20 cellular contexts compared by ENCODE assay signal in the genomic region with DNA sequence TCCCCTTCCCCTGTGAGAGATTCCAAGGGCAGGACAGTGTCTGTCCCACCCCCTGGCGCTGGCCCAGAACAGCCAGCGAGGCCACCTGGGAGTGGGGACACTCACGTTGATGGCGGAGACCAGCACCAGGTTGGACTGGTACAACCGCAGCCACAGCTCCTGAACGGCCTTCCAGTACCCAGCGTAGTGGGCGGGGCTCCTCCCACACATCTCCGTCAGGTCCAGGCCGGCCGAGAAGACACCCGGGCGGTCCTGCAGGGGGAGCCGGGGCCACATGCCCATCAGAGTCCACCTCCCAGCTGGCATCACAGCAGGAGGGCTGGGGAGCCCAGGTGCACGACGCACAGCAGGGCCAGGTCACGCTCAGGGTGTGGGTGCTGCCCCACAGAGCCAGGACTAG. TPM values are rescaled to one million over a fixed set of nuclear protein-coding genes. Genes with fewer than 3 reads are reported as not detected.
DNase-seq lines count a peak whose midpoint lies in the region; ATAC-seq, FAIRE-seq and TF ChIP-seq lines count a peak whose summit lies in the region.
"Had no signal": no experiment of that assay in that cellular context is flagged by ENCODE, and none has a peak within 500 bp of the region (broad histone marks: within the 10 kb centered on the region; RNA-seq: fewer than 3 reads in every experiment).

No MANE protein-coding gene starts in this region.

- peak; percentile 11; the same call in 1 of the 3 replicates for ATAC-seq in DND-41 (ENCODE audit: insufficient read depth, low read depth)
- ATAC-seq in SK-N-SH treated with all-trans-retinoic acid at 6 μM for 48 hours, result peak; percentile 22
- ATAC-seq in HG02798 (IDR thresholded peaks at IDR 0.05; ENCODE audit: poor library complexity, unreplicated experiment), result no peak
- ATAC-seq in HG03039 (IDR thresholded peaks at IDR 0.05; ENCODE audit: unreplicated experiment), result no peak
- ATAC-seq: activated T-helper 17 cell treated with anti-CD3 and anti-CD28 coated beads, Interleukin-2, amount 50 U/mL, for 72 hours had no signal

- CTCF ChIA-PET in activated CD4-positive, alpha-beta memory T cell treated with anti-CD3 and anti-CD28 coated beads for 36 hours (lab: Charles Lee), result no interaction called here

- peaks cover 13% of the 10 kb centered on the region for H4K20me1 ChIP-seq in DND-41 (ENCODE audit: insufficient read depth, low read length)

- no peak for FAIRE-seq in kidney (lab: Jason Lieb, UNC)

- intact Hi-C loops in kidney (cut with DNase I), result no loop called here
- intact Hi-C loops in activated CD4-positive, alpha-beta memory T cell treated with anti-CD3 and anti-CD28 coated beads for 36 hours (cut with micrococcal nuclease), result no loop called here

- H3K4me1 Mint-ChIP-seq in activated CD4-positive, alpha-beta memory T cell treated with anti-CD3 and anti-CD28 coated beads for 36 hours (ENCODE audit: low read depth), result no peaks in the 10 kb centered on the region
- H3K4me1 Mint-ChIP-seq: activated CD4-positive, alpha-beta T cell treated with anti-CD3 and anti-CD28 coated beads, Interleukin-2, amount 10 ng/mL, durations not matched to agents 24 days and 14 days; activated T-helper 17 cell treated with anti-CD3 and anti-CD28 coated beads, Interleukin-2, amount 50 U/mL, for 72 hours had no signal

- H3K4me3 ChIP-seq in BE2C (ENCODE audit: low read depth, low read length) (no peak overlapping the region), DND-41 (ENCODE audit: low read depth in 1 of 2, low read length in 2 of 2) (no peak overlapping the region), kidney (ENCODE audit: low read length in 2 of 2) (no peak overlapping the region)
- H3K4me3 ChIP-seq: colonic mucosa had no signal

- no peak overlapping the region for H3K27ac Mint-ChIP-seq in activated CD4-positive, alpha-beta memory T cell treated with anti-CD3 and anti-CD28 coated beads for 36 hours
- H3K27ac Mint-ChIP-seq: activated CD4-positive, alpha-beta T cell treated with anti-CD3 and anti-CD28 coated beads, Interleukin-2, amount 10 ng/mL, durations not matched to agents 24 days and 14 days; activated T-helper 17 cell treated with anti-CD3 and anti-CD28 coated beads, Interleukin-2, amount 50 U/mL, for 72 hours had no signal

- no peaks in the 10 kb centered on the region for H3K27me3 Mint-ChIP-seq in activated CD4-positive, alpha-beta memory T cell treated with anti-CD3 and anti-CD28 coated beads for 36 hours
- H3K27me3 Mint-ChIP-seq: activated CD4-positive, alpha-beta T cell treated with anti-CD3 and anti-CD28 coated beads, Interleukin-2, amount 10 ng/mL, durations not matched to agents 24 days and 14 days; activated T-helper 17 cell treated with anti-CD3 and anti-CD28 coated beads, Interleukin-2, amount 50 U/mL, for 72 hours had no signal

- no peak overlapping the region for H3K4me3 Mint-ChIP-seq in activated CD4-positive, alpha-beta memory T cell treated with anti-CD3 and anti-CD28 coated beads for 36 hours
- H3K4me3 Mint-ChIP-seq: activated CD4-positive, alpha-beta T cell treated with anti-CD3 and anti-CD28 coated beads, Interleukin-2, amount 10 ng/mL, durations not matched to agents 24 days and 14 days; activated T-helper 17 cell treated with anti-CD3 and anti-CD28 coated beads, Interleukin-2, amount 50 U/mL, for 72 hours had no signal

- TF ChIP-seq CTCF in BE2C (IDR thresholded peaks at IDR 0.05; ENCODE audit: low read depth, low read length) (0 out of 2 replicates have a peak, but pooled peaks have one; percentile 5), DND-41 (IDR thresholded peaks at IDR 0.05; ENCODE audit: borderline replicate concordance, extremely low read depth, low read length, poor library complexity, severe bottlenecking) (no peak), kidney (IDR thresholded peaks at IDR 0.05; ENCODE audit: borderline replicate concordance, extremely low read depth, insufficient read depth) (no peak)

- H3K36me3 ChIP-seq in BE2C (peaks cover 60% of the 10 kb centered on the region), DND-41 (ENCODE audit: insufficient read depth, low read length) (peaks cover 69% of the 10 kb centered on the region), kidney (ENCODE audit: control insufficient read depth in 1 of 2, insufficient read depth in 2 of 2, low read length in 2 of 2) (peaks cover 15 to 40% of the 10 kb centered on the region in 2 donors)

- H2AFZ ChIP-seq in DND-41 (ENCODE audit: low read depth, low read length), result no peak overlapping the region

- H3K4me1 ChIP-seq in BE2C, result no peaks in the 10 kb centered on the region
- H3K4me1 ChIP-seq in DND-41 (ENCODE audit: insufficient read depth, low read length), result no peaks in the 10 kb centered on the region
- H3K4me1 ChIP-seq in kidney (ENCODE audit: control insufficient read depth in 1 of 2, insufficient read depth in 1 of 2, low read depth in 1 of 2, low read length in 2 of 2), result no peaks in the 10 kb centered on the region
- H3K4me1 ChIP-seq: Caco-2, colonic mucosa had no signal

- H3K9me3 ChIP-seq in BE2C, result no peaks in the 10 kb centered on the region
- no peaks in the 10 kb centered on the region for H3K9me3 ChIP-seq in DND-41 (ENCODE audit: insufficient read depth, low read length, severe bottlenecking)
- no peaks in the 10 kb centered on the region for H3K9me3 ChIP-seq in kidney (ENCODE audit: control insufficient read depth in 1 of 2, low read length in 2 of 2)
- H3K9me3 ChIP-seq: Caco-2, colonic mucosa had no signal

- peaks cover 3% of the 10 kb centered on the region for H3K36me3 Mint-ChIP-seq in activated CD4-positive, alpha-beta memory T cell treated with anti-CD3 and anti-CD28 coated beads for 36 hours

- peak; percentile 56 for DNase-seq in BE2C
- no peak for DNase-seq in DND-41
- DNase-seq in kidney, result peak; percentile 70
- no peak for DNase-seq in inferior parietal cortex (ENCODE audit: extremely low spot score)
- DNase-seq in activated CD4-positive, alpha-beta memory T cell treated with anti-CD3 and anti-CD28 coated beads for 36 hours, result no peak
- DNase-seq: activated CD4-positive, alpha-beta T cell treated with anti-CD3 and anti-CD28 coated beads, Interleukin-2, amount 10 ng/mL, durations not matched to agents 24 days and 14 days; Caco-2; colonic mucosa; GDM1; glutamatergic neuron; NCI-H1105 treated with DMSO at 0.1 percent for 48 hours; NCI-H2107; NCI-H526; nucleus accumbens; SHP77 treated with DMSO at 0.1 percent for 48 hours; T-helper 1 cell had no signal

- POLR2A ChIA-PET in activated CD4-positive, alpha-beta memory T cell treated with anti-CD3 and anti-CD28 coated beads for 36 hours (lab: Charles Lee), result no interaction called here

- H3K79me2 ChIP-seq in DND-41 (ENCODE audit: insufficient read depth, low read length), result no peaks in the 10 kb centered on the region

- H3K27me3 ChIP-seq in BE2C (no peaks in the 10 kb centered on the region), DND-41 (ENCODE audit: insufficient read depth, low read length, poor library complexity) (no peaks in the 10 kb centered on the region)
- H3K27me3 ChIP-seq: colonic mucosa had no signal

- no peak overlapping the region for H3K27ac ChIP-seq in DND-41 (ENCODE audit: low read length)
- H3K27ac ChIP-seq in kidney (ENCODE audit: low read depth in 2 of 2, low read length in 2 of 2), result no peak overlapping the region
- H3K27ac ChIP-seq: colonic mucosa had no signal

- H3K9ac ChIP-seq in DND-41 (ENCODE audit: low read depth, low read length) (no peak overlapping the region), kidney (ENCODE audit: low read length in 2 of 2) (no peak overlapping the region)

- no peaks in the 10 kb centered on the region for H3K9me3 Mint-ChIP-seq in activated CD4-positive, alpha-beta memory T cell treated with anti-CD3 and anti-CD28 coated beads for 36 hours
- H3K9me3 Mint-ChIP-seq: activated CD4-positive, alpha-beta T cell treated with anti-CD3 and anti-CD28 coated beads, Interleukin-2, amount 10 ng/mL, durations not matched to agents 24 days and 14 days; activated T-helper 17 cell treated with anti-CD3 and anti-CD28 coated beads, Interleukin-2, amount 50 U/mL, for 72 hours had no signal

- no peak overlapping the region for H3K4me2 ChIP-seq in DND-41 (ENCODE audit: insufficient read depth, low read length)

TF ChIP-seq in SK-N-SH treated with all-trans-retinoic acid at 6 μM for 48 hours, 23 proteins besides CTCF, POLR2A, EP300 and RAD21 (continues in another document):
- no peak for TF ChIP-seq TCF4 (CRISPR knock-in tag; IDR thresholded peaks at IDR 0.05; ENCODE audit: borderline replicate concordance)
- TF ChIP-seq ZC3H10 (CRISPR knock-in tag; IDR thresholded peaks at IDR 0.05), result no peak
- TF ChIP-seq SNAI2 (CRISPR knock-in tag; IDR thresholded peaks at IDR 0.05), result no peak

RNA-seq across cellular contexts. Expression of a gene that starts 7.1 kb away (rescaled TPM):
- 89.8 TPM for polyA plus RNA-seq in BE2C (2012; ENCODE audit: insufficient read depth, insufficient read length, low read depth)
- total RNA-seq in kidney, result 98.1 TPM
- polyA plus RNA-seq in kidney (ENCODE audit: insufficient read depth, low read depth, low replicate concordance), result 233 TPM
- total RNA-seq in activated CD4-positive, alpha-beta memory T cell treated with anti-CD3 and anti-CD28 coated beads for 36 hours, result 10 to 100 TPM; 50.7 to 52.5 TPM

RNA-seq across cellular contexts. Expression of a gene that starts 8.1 kb away (rescaled TPM):
- polyA plus RNA-seq in BE2C (2012; ENCODE audit: insufficient read depth, insufficient read length, low read depth), result 16.2 TPM
- 0.88 TPM for total RNA-seq in kidney
- 0.88 TPM for polyA plus RNA-seq in kidney (ENCODE audit: insufficient read depth, low read depth, low replicate concordance)
- total RNA-seq in activated CD4-positive, alpha-beta memory T cell treated with anti-CD3 and anti-CD28 coated beads for 36 hours, result under 1 TPM; 0.63 to 0.67 TPM

RNA-seq across cellular contexts. Expression of a gene that starts 20.9 kb away (rescaled TPM):
- 160 TPM for polyA plus RNA-seq in BE2C (2012; ENCODE audit: insufficient read depth, insufficient read length, low read depth)
- total RNA-seq in kidney, result 26.0 TPM
- polyA plus RNA-seq in kidney (ENCODE audit: insufficient read depth, low read depth, low replicate concordance), result 13.6 TPM
- 10 to 100 TPM; 19.3 to 19.6 TPM for total RNA-seq in activated CD4-positive, alpha-beta memory T cell treated with anti-CD3 and anti-CD28 coated beads for 36 hours

RNA-seq across cellular contexts. Expression of a gene that starts 23.6 kb away (rescaled TPM):
- 443 TPM for polyA plus RNA-seq in BE2C (2012; ENCODE audit: insufficient read depth, insufficient read length, low read depth)
- total RNA-seq in kidney, result 134 TPM
- 102 TPM for polyA plus RNA-seq in kidney (ENCODE audit: insufficient read depth, low read depth, low replicate concordance)
- total RNA-seq in activated CD4-positive, alpha-beta memory T cell treated with anti-CD3 and anti-CD28 coated beads for 36 hours, result 100 to 1,000 TPM; 292 to 294 TPM

RNA-seq across cellular contexts. Expression of a gene that starts 29.7 kb away (rescaled TPM):
- polyA plus RNA-seq in BE2C (2012; ENCODE audit: insufficient read depth, insufficient read length, low read depth), result 70.4 TPM
- 13.5 TPM for total RNA-seq in kidney
- polyA plus RNA-seq in kidney (ENCODE audit: insufficient read depth, low read depth, low replicate concordance), result 21.2 TPM
- 10 to 100 TPM; 19.3 to 19.5 TPM for total RNA-seq in activated CD4-positive, alpha-beta memory T cell treated with anti-CD3 and anti-CD28 coated beads for 36 hours

Comparison
In these comparisons a context has a peak if more than half of its experiments do, and no peak if none do; other contexts are left out.
1. DNase-seq: peak in BE2C (single experiment) and kidney (single experiment); none in DND-41 (single experiment), inferior parietal cortex (single experiment) and activated CD4-positive, alpha-beta memory T cell treated with anti-CD3 and anti-CD28 coated beads for 36 hours (single experiment).
2. ATAC-seq: peak in DND-41 (single experiment) and SK-N-SH treated with all-trans-retinoic acid at 6 μM for 48 hours (single experiment); none in HG02798 (single experiment) and HG03039 (single experiment).